19 cellular contexts compared by ENCODE assay signal in the genomic region with DNA sequence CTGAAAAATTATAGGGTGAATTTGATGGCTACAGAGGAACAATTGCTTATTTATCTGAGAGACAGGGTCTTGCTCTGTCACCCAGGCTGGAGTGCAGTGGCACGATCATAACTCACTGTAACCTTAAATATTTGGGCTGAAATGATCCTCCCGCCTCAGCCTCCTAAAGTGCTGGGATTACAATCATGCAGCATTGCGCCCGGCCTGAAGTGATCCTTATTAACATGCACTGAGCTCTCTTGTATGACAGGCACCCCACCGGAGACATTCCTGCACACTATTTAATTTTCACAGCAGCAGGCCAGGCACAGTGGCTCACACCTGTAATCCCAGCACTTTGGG.
DNase-seq lines count a peak whose midpoint lies in the region; ATAC-seq and TF ChIP-seq lines count a peak whose summit lies in the region.
"Had no signal": no experiment of that assay in that cellular context is flagged by ENCODE, and none has a peak within 500 bp of the region (broad histone marks: within the 10 kb centered on the region; RNA-seq: fewer than 3 reads in every experiment).

No MANE protein-coding gene starts in this region.

- H3K27me3 Mint-ChIP-seq in natural killer cell (ENCODE audit: low read depth in 2 of 2) (no peaks in the 10 kb centered on the region), type B pancreatic cell (peaks cover 35% of the 10 kb centered on the region)

- H3K4me3 Mint-ChIP-seq in natural killer cell (peak overlapping the region; percentile 73), type B pancreatic cell (no peak overlapping the region)
- H3K4me3 Mint-ChIP-seq: central memory CD8-positive, alpha-beta T cell; stimulated activated naive CD8-positive, alpha-beta T cell treated with anti-CD3 and anti-CD28 coated beads, Interleukin-15, amount 100 ng/mL, for 72 hours had no signal

- 85% methylated on average over 5 of the region's 5 CpGs for WGBS in esophagus muscularis mucosa

- CTCF ChIA-PET in PC-3 (lab: Charles Lee) = no interaction called here

- no peak for ATAC-seq in PC-3
- ATAC-seq in natural killer cell = no peak
- ATAC-seq in GM18505 (IDR thresholded peaks at IDR 0.05; ENCODE audit: unreplicated experiment) = no peak
- no peak for ATAC-seq in HG03432 (IDR thresholded peaks at IDR 0.05; ENCODE audit: unreplicated experiment)
- ATAC-seq: stimulated activated naive CD8-positive, alpha-beta T cell treated with anti-CD3 and anti-CD28 coated beads, Interleukin-15, amount 100 ng/mL, for 72 hours had no signal

- H3K4me2 ChIP-seq in PC-3 (ENCODE audit: low read length) = no peak overlapping the region

- no peak overlapping the region for H2AFZ ChIP-seq in PC-3 (ENCODE audit: low read length)

- H3K9me3 ChIP-seq in PC-3 (ENCODE audit: low read length) (no peaks in the 10 kb centered on the region), esophagus muscularis mucosa (no peaks in the 10 kb centered on the region)
- H3K9me3 ChIP-seq: MG63, Peyer's patch had no signal

- peak overlapping the region; percentile 44; the same call in 1 of the 2 replicates for H3K27ac ChIP-seq in PC-3 (ENCODE audit: low read length)
- peak overlapping the region in 3 of 4 donors; percentile 19 to 57 (median 36) for H3K27ac ChIP-seq in esophagus muscularis mucosa (replicated peaks in 1 of 4)

- no peak for TF ChIP-seq CTCF in PC-3 (conservative IDR thresholded peaks at IDR 0.05; ENCODE audit: low read depth, low read length)
- TF ChIP-seq CTCF in esophagus muscularis mucosa (IDR thresholded peaks at IDR 0.05) = no peak
- TF ChIP-seq CTCF in natural killer cell (IDR thresholded peaks at IDR 0.05) = no peak
- no peak for TF ChIP-seq CTCF in type B pancreatic cell (conservative IDR thresholded peaks at IDR 0.05)

- TF ChIP-seq POLR2A in esophagus muscularis mucosa (IDR thresholded peaks at IDR 0.05; ENCODE audit: low read depth) (no peak), GM18505 (IDR thresholded peaks at IDR 0.05; ENCODE audit: borderline replicate concordance, extremely low read depth, insufficient read depth, insufficient read length) (no peak)

- no peaks in the 10 kb centered on the region for H4K20me1 ChIP-seq in PC-3 (ENCODE audit: low read length)

- H3K9ac ChIP-seq in PC-3 (ENCODE audit: low read length) = no peak overlapping the region
- H3K9ac ChIP-seq: GM23248 had no signal

- TF ChIP-seq EP300 in esophagus muscularis mucosa (IDR thresholded peaks at IDR 0.05) = no peak

- H3K4me1 Mint-ChIP-seq in natural killer cell (peaks cover 49 to 50% of the 10 kb centered on the region in 2 donors), type B pancreatic cell (ENCODE audit: unreplicated experiment) (peaks cover 29% of the 10 kb centered on the region)

- DNase-seq in PC-3 (no peak), esophagus muscularis mucosa (ENCODE audit: extremely low spot score) (no peak), natural killer cell (no peak), type B pancreatic cell (ENCODE audit: extremely low spot score, unreplicated experiment) (no peak)
- DNase-seq in activated CD8-positive, alpha-beta memory T cell treated with anti-CD3 and anti-CD28 coated beads, Interleukin-2, amount 50 U/mL, for 48 hours = no peak
- DNase-seq: activated CD4-positive, alpha-beta T cell treated with anti-CD3 and anti-CD28 coated beads for 4 hours; activated effector memory CD4-positive, alpha-beta T cell treated with Interleukin-2 at 50 U/mL for 16 hours; effector memory CD4-positive, alpha-beta T cell; GM23248; hippocampal formation; kidney; MG63; NCI-H1694 treated with DMSO at 0.1 percent for 48 hours; Peyer's patch; stimulated activated CD4-positive, alpha-beta T cell treated with anti-CD3 and anti-CD28 coated beads, Interleukin-2, amount 100 ng/mL, for 24 hours; stimulated activated naive CD8-positive, alpha-beta T cell treated with anti-CD3 and anti-CD28 coated beads, Interleukin-15, amount 100 ng/mL, for 72 hours had no signal

- no peaks in the 10 kb centered on the region for H3F3A ChIP-seq in PC-3 (ENCODE audit: low read length, unreplicated experiment)

- H3K27ac Mint-ChIP-seq in natural killer cell (peak overlapping the region in 1 of 2 donors; percentile 4), type B pancreatic cell (peak overlapping the region; percentile 56)
- H3K27ac Mint-ChIP-seq: stimulated activated naive CD8-positive, alpha-beta T cell treated with anti-CD3 and anti-CD28 coated beads, Interleukin-15, amount 100 ng/mL, for 72 hours had no signal

- POLR2A ChIA-PET in PC-3 (lab: Charles Lee; ENCODE audit: unreplicated experiment) = no interaction called here

- H3K79me2 ChIP-seq in PC-3 (ENCODE audit: low read length) = no peaks in the 10 kb centered on the region

- H3K36me3 Mint-ChIP-seq in natural killer cell (no peaks in the 10 kb centered on the region), type B pancreatic cell (no peaks in the 10 kb centered on the region)

- H3K36me3 ChIP-seq in PC-3 (ENCODE audit: low read depth, low read length) = no peaks in the 10 kb centered on the region
- no peaks in the 10 kb centered on the region for H3K36me3 ChIP-seq in esophagus muscularis mucosa
- H3K36me3 ChIP-seq: MG63, Peyer's patch had no signal

- no peaks in the 10 kb centered on the region for H3K9me2 ChIP-seq in PC-3 (replicated peaks; ENCODE audit: low read length)

- no peaks in the 10 kb centered on the region for H3K9me3 Mint-ChIP-seq in natural killer cell
- H3K9me3 Mint-ChIP-seq in type B pancreatic cell = peaks cover 5% of the 10 kb centered on the region
- H3K9me3 Mint-ChIP-seq: central memory CD8-positive, alpha-beta T cell; stimulated activated naive CD8-positive, alpha-beta T cell treated with anti-CD3 and anti-CD28 coated beads, Interleukin-15, amount 100 ng/mL, for 72 hours had no signal

- H3K4me1 ChIP-seq in PC-3 (ENCODE audit: insufficient read depth, low read length) (peaks cover 20% of the 10 kb centered on the region), esophagus muscularis mucosa (peaks cover 0 to 13% (median 3%) of the 10 kb centered on the region in 4 donors)

- H3K27me3 ChIP-seq in PC-3 (ENCODE audit: low read length) (no peaks in the 10 kb centered on the region), esophagus muscularis mucosa (peaks cover 0 to 11% (median 0%) of the 10 kb centered on the region in 4 donors)
- H3K27me3 ChIP-seq: MG63 had no signal

- no TSS peak for BruUV-seq in PC-3 (replicated peaks; lab: Mats Ljungman, UMichigan)

- intact Hi-C loops in PC-3 (cut with micrococcal nuclease) = no loop called here
- intact Hi-C loops in esophagus muscularis mucosa (cut with DNase I) = no loop called here
- intact Hi-C loops in natural killer cell (cut with micrococcal nuclease) = loop anchor here (10.0 kb wide), 3 partner anchors 88 to 318 kb away; a partner anchor contains a TSS

- no peak overlapping the region for H3K4me3 ChIP-seq in PC-3 (ENCODE audit: low read length)
- H3K4me3 ChIP-seq in esophagus muscularis mucosa = no peak overlapping the region
- H3K4me3 ChIP-seq: GM23248, MG63, Peyer's patch had no signal
